37 cellular contexts compared by ENCODE assay signal in genomic region chr16:85844169-85844481, GRCh38. TPM values are rescaled to one million over a fixed set of nuclear protein-coding genes. Genes with fewer than 3 reads are reported as not detected.
DNase-seq lines count a peak whose midpoint lies in the region; ATAC-seq, FAIRE-seq and TF ChIP-seq lines count a peak whose summit lies in the region.
"Had no signal": no experiment of that assay in that cellular context is flagged by ENCODE, and none has a peak within 500 bp of the region (broad histone marks: within the 10 kb centered on the region; RNA-seq: fewer than 3 reads in every experiment).

No MANE protein-coding gene starts in this region.

- ATAC-seq in HepG2 (no peak), right lobe of liver (no peak), HG03045 (IDR thresholded peaks at IDR 0.05; ENCODE audit: unreplicated experiment) (no peak)
- no peak for ATAC-seq in stimulated activated memory B cell treated with anti-CD40 and anti-IgM and Interleukin-4, amounts not matched to agents 10 μg/mL and 1 μg/mL and 100 μg/mL, for 72 hours
- ATAC-seq: A549 had no signal

- H2AFZ ChIP-seq in HepG2 (ENCODE audit: low read length): no peak overlapping the region

- DNase-seq in HepG2 (ENCODE audit: low spot score): no peak
- no peak for DNase-seq in right lobe of liver
- DNase-seq in MCF 10A (ENCODE audit: unreplicated experiment): no peak
- no peak for DNase-seq in NOMO-1 treated with DMSO at 0.1 percent for 48 hours (lab: John Stamatoyannopoulos, UW; ENCODE audit: unreplicated experiment)
- DNase-seq: 8988T; ACHN; AML-193; BE2C; C1 segment of cervical spinal cord; Caco-2; Calu3; CD4-positive, alpha-beta memory T cell; CD4-positive, alpha-beta T cell; CD4-positive, CD25-positive, alpha-beta regulatory T cell; CD8-positive, alpha-beta memory T cell; CD8-positive, alpha-beta T cell; COR-L47; DMS 273 treated with DMSO at 0.1 percent for 48 hours; DMS153; DMS79; DMS79 treated with DMSO at 0.1 percent for 48 hours; DND-41; EL had no signal

- H3K36me3 ChIP-seq in HepG2 (replicated peaks in 1 of 2; ENCODE audit: control insufficient read depth in 1 of 2, insufficient read depth in 2 of 2, low read length in 2 of 2): no peaks in the 10 kb centered on the region
- no peaks in the 10 kb centered on the region for H3K36me3 ChIP-seq in right lobe of liver
- H3K36me3 ChIP-seq in BLaER1: no peaks in the 10 kb centered on the region
- peaks cover 0 to 17% (median 0%) of the 10 kb centered on the region in 11 experiments; a peak in 4 of 22 replicates for H3K36me3 ChIP-seq in BLaER1 treated with 17β-estradiol and CSF1 and Interleukin-3, amounts not matched to agents 10 nM and 100 nM
- H3K36me3 ChIP-seq: BE2C had no signal

- no peaks in the 10 kb centered on the region for H3K9me3 Mint-ChIP-seq in stimulated activated memory B cell treated with anti-CD40 and anti-IgM and Interleukin-4, amounts not matched to agents 10 μg/mL and 1 μg/mL and 100 μg/mL, for 72 hours
- H3K9me3 Mint-ChIP-seq in MCF 10A (ENCODE audit: unreplicated experiment): no peaks in the 10 kb centered on the region
- H3K9me3 Mint-ChIP-seq: CD4-positive, alpha-beta T cell; CD8-positive, alpha-beta T cell had no signal

- H3K4me1 Mint-ChIP-seq in stimulated activated memory B cell treated with anti-CD40 and anti-IgM and Interleukin-4, amounts not matched to agents 10 μg/mL and 1 μg/mL and 100 μg/mL, for 72 hours: peaks cover 50% of the 10 kb centered on the region
- H3K4me1 Mint-ChIP-seq in MCF 10A (ENCODE audit: insufficient read depth, unreplicated experiment): no peaks in the 10 kb centered on the region
- H3K4me1 Mint-ChIP-seq: CD4-positive, CD25-positive, alpha-beta regulatory T cell had no signal

- no peak overlapping the region for H3K9ac ChIP-seq in HepG2 (ENCODE audit: insufficient read depth, low read depth, low read length)
- H3K9ac ChIP-seq in BLaER1: no peak overlapping the region
- peak overlapping the region in 1 of 11 experiments; percentile 59; a peak in 1 of 22 replicates for H3K9ac ChIP-seq in BLaER1 treated with 17β-estradiol and CSF1 and Interleukin-3, amounts not matched to agents 10 nM and 100 nM

- H3K27ac ChIP-seq in HepG2 (ENCODE audit: extremely low read length, insufficient read depth, low read length): no peak overlapping the region
- H3K27ac ChIP-seq in right lobe of liver: no peak overlapping the region
- H3K27ac ChIP-seq in BLaER1: no peak overlapping the region
- peak overlapping the region in 10 of 11 experiments; percentile 27 to 99 (median 96); a peak in 17 of 22 replicates for H3K27ac ChIP-seq in BLaER1 treated with 17β-estradiol and CSF1 and Interleukin-3, amounts not matched to agents 10 nM and 100 nM
- H3K27ac ChIP-seq: 22Rv1, A549, C4-2B had no signal

- TF ChIP-seq CTCF in HepG2 (CRISPR knock-in tag; IDR thresholded peaks at IDR 0.05) (no peak), right lobe of liver (IDR thresholded peaks at IDR 0.05) (no peak), MCF 10A (IDR thresholded peaks at IDR 0.05; ENCODE audit: unreplicated experiment) (no peak)

- TF ChIP-seq RAD21 in HepG2 (CRISPR knock-in tag; IDR thresholded peaks at IDR 0.05): no peak

- in situ Hi-C loops in HepG2 (cut with HindIII; ENCODE audit: extremely low pct_ligation_motif_present, low pct_unique_long_range_greater_than_20kb): no loop called here

- no TSS peak for BruUV-seq in HepG2 (replicated peaks; lab: Mats Ljungman, UMichigan)
- no TSS peak for BruUV-seq in MCF 10A (replicated peaks; lab: Mats Ljungman, UMichigan)

- H3K4me1 ChIP-seq in HepG2 (ENCODE audit: insufficient read depth, low read length) (peaks cover 50% of the 10 kb centered on the region), right lobe of liver (peaks cover 0 to 8% (median 2%) of the 10 kb centered on the region in 4 donors), BLaER1 (peaks cover 82% of the 10 kb centered on the region)
- peaks cover 81 to 96% (median 94%) of the 10 kb centered on the region in 10 experiments for H3K4me1 ChIP-seq in BLaER1 treated with 17β-estradiol and CSF1 and Interleukin-3, amounts not matched to agents 10 nM and 100 nM
- H3K4me1 ChIP-seq: A549, BE2C had no signal

- H4K20me1 ChIP-seq in HepG2 (ENCODE audit: insufficient read depth, low read length) (no peaks in the 10 kb centered on the region), BLaER1 (no peaks in the 10 kb centered on the region)
- H4K20me1 ChIP-seq in BLaER1 treated with 17β-estradiol and CSF1 and Interleukin-3, amounts not matched to agents 10 nM and 100 nM: no peaks in the 10 kb centered on the region

- TF ChIP-seq POLR2A in HepG2 (IDR thresholded peaks at IDR 0.05; ENCODE audit: insufficient read depth in 1 of 2, low read depth in 2 of 2, low read length in 2 of 2) (no peak), right lobe of liver (IDR thresholded peaks at IDR 0.05) (no peak)

- peaks cover 28% of the 10 kb centered on the region for H3K27me3 Mint-ChIP-seq in stimulated activated memory B cell treated with anti-CD40 and anti-IgM and Interleukin-4, amounts not matched to agents 10 μg/mL and 1 μg/mL and 100 μg/mL, for 72 hours
- peaks cover 81% of the 10 kb centered on the region for H3K27me3 Mint-ChIP-seq in MCF 10A (ENCODE audit: insufficient read depth, unreplicated experiment)

- intact Hi-C loops in HepG2 (cut with micrococcal nuclease; ENCODE audit: unreplicated experiment) (no loop called here), right lobe of liver (cut with DNase I) (no loop called here), MCF 10A (cut with micrococcal nuclease) (no loop called here)

- no peaks in the 10 kb centered on the region for H3K79me2 ChIP-seq in HepG2 (ENCODE audit: insufficient read depth, low read length)

- H3K27ac Mint-ChIP-seq in stimulated activated memory B cell treated with anti-CD40 and anti-IgM and Interleukin-4, amounts not matched to agents 10 μg/mL and 1 μg/mL and 100 μg/mL, for 72 hours: peak overlapping the region; percentile 20
- H3K27ac Mint-ChIP-seq in MCF 10A (ENCODE audit: low read depth, unreplicated experiment): no peak overlapping the region
- H3K27ac Mint-ChIP-seq: CD4-positive, alpha-beta T cell; CD4-positive, CD25-positive, alpha-beta regulatory T cell; CD8-positive, alpha-beta T cell had no signal

- POLR2A ChIA-PET in HepG2 (lab: Yijun Ruan, JAX): no interaction called here
- POLR2A ChIA-PET in MCF 10A (lab: Yijun Ruan, JAX): no interaction called here

- no peak overlapping the region for H3K4me2 ChIP-seq in HepG2 (ENCODE audit: low read depth, low read length)
- H3K4me2 ChIP-seq in BLaER1: 0 out of 2 replicates have a peak overlapping the region, but pooled peaks have one; percentile 40
- peak overlapping the region in 9 of 11 experiments; percentile 57 to 93 (median 82); a peak in 14 of 22 replicates for H3K4me2 ChIP-seq in BLaER1 treated with 17β-estradiol and CSF1 and Interleukin-3, amounts not matched to agents 10 nM and 100 nM
- H3K4me2 ChIP-seq: A549 had no signal

- no peaks in the 10 kb centered on the region for H3K9me3 ChIP-seq in HepG2 (ENCODE audit: low read length)
- no peaks in the 10 kb centered on the region for H3K9me3 ChIP-seq in right lobe of liver
- H3K9me3 ChIP-seq in BLaER1: peaks cover 5% of the 10 kb centered on the region; the same call in 1 of the 2 replicates
- peaks cover 5 to 29% (median 13%) of the 10 kb centered on the region in 11 experiments; a peak in 16 of 22 replicates for H3K9me3 ChIP-seq in BLaER1 treated with 17β-estradiol and CSF1 and Interleukin-3, amounts not matched to agents 10 nM and 100 nM (replicated peaks in 1 of 11)
- H3K9me3 ChIP-seq: A549, BE2C, Caco-2 had no signal

- TF ChIP-seq EP300 in HepG2 (IDR thresholded peaks at IDR 0.05; ENCODE audit: low read depth in 2 of 2, low read length in 2 of 2): no peak
- no peak for TF ChIP-seq EP300 in HepG2 (CRISPR knock-in tag; IDR thresholded peaks at IDR 0.05; ENCODE audit: borderline replicate concordance)

- CTCF ChIA-PET in HepG2 (lab: Yijun Ruan, JAX; ENCODE audit: low intra/inter-chr PET ratio, low total read pairs): no interaction called here
- CTCF ChIA-PET in MCF 10A (lab: Yijun Ruan, JAX): no interaction called here

- H3K36me3 Mint-ChIP-seq in stimulated activated memory B cell treated with anti-CD40 and anti-IgM and Interleukin-4, amounts not matched to agents 10 μg/mL and 1 μg/mL and 100 μg/mL, for 72 hours: no peaks in the 10 kb centered on the region
- H3K36me3 Mint-ChIP-seq in MCF 10A (ENCODE audit: insufficient read depth, unreplicated experiment): no peaks in the 10 kb centered on the region
- H3K36me3 Mint-ChIP-seq: CD4-positive, alpha-beta memory T cell; CD4-positive, CD25-positive, alpha-beta regulatory T cell; CD8-positive, alpha-beta T cell had no signal

- H3K4me3 Mint-ChIP-seq in stimulated activated memory B cell treated with anti-CD40 and anti-IgM and Interleukin-4, amounts not matched to agents 10 μg/mL and 1 μg/mL and 100 μg/mL, for 72 hours: no peak overlapping the region
- H3K4me3 Mint-ChIP-seq in MCF 10A (ENCODE audit: unreplicated experiment): no peak overlapping the region
- H3K4me3 Mint-ChIP-seq: B cell; CD4-positive, alpha-beta memory T cell; CD4-positive, alpha-beta T cell; CD4-positive, CD25-positive, alpha-beta regulatory T cell; CD8-positive, alpha-beta memory T cell; CD8-positive, alpha-beta T cell had no signal

- no peak overlapping the region for H3K4me3 ChIP-seq in HepG2 (replicated peaks in 1 of 3; ENCODE audit: insufficient read depth in 1 of 3, low read depth in 2 of 3, low read length in 3 of 3)
- no peak overlapping the region for H3K4me3 ChIP-seq in right lobe of liver
- H3K4me3 ChIP-seq in BLaER1: no peak overlapping the region
- no peak overlapping the region for H3K4me3 ChIP-seq in BLaER1 treated with 17β-estradiol and CSF1 and Interleukin-3, amounts not matched to agents 10 nM and 100 nM
- H3K4me3 ChIP-seq: A549 had no signal

- peaks cover 0 to 15% of the 10 kb centered on the region in 2 experiments; a peak in 3 of 5 replicates for H3K27me3 ChIP-seq in HepG2 (ENCODE audit: control insufficient read depth in 1 of 2, insufficient read depth in 2 of 2, low read length in 2 of 2)
- H3K27me3 ChIP-seq in right lobe of liver: no peaks in the 10 kb centered on the region
- no peaks in the 10 kb centered on the region for H3K27me3 ChIP-seq in BLaER1
- no peaks in the 10 kb centered on the region for H3K27me3 ChIP-seq in BLaER1 treated with 17β-estradiol and CSF1 and Interleukin-3, amounts not matched to agents 10 nM and 100 nM

- FAIRE-seq in HepG2 (lab: Jason Lieb, UNC): no peak
- FAIRE-seq: A204.1, A549, D721Med had no signal

RNA-seq across cellular contexts. Expression of gene COX4I1, which starts 44.6 kb away (rescaled TPM):
- 631 and 658 TPM in 2 replicates for total RNA-seq in HepG2 (2016; rRNA removed; fragmentation: Illumina TruSeq; extraction: Trizol)
- total RNA-seq in HepG2 (2016; cell fraction: cytosol; rRNA removed; fragmentation: Illumina TruSeq; extraction: Trizol; ENCODE audit: low read depth): 381 and 407 TPM in 2 replicates
- total RNA-seq in HepG2 (2016; cell fraction: insoluble cytoplasmic fraction; rRNA removed; fragmentation: Illumina TruSeq; extraction: Trizol): 648 and 655 TPM in 2 replicates
- 496 and 528 TPM in 2 replicates for total RNA-seq in HepG2 (2016; cell fraction: membrane; rRNA removed; fragmentation: Illumina TruSeq; extraction: Trizol)
- total RNA-seq in HepG2 (2016; cell fraction: nucleus; rRNA removed; fragmentation: Illumina TruSeq; extraction: Trizol): 310 and 337 TPM in 2 replicates
- polyA plus RNA-seq in HepG2 (2011; rRNA removed): 838 and 902 TPM in 2 replicates
- polyA plus RNA-seq in HepG2 (2011; cell fraction: cytosol; rRNA removed): 1,053 and 1,212 TPM in 2 replicates
- 388 and 389 TPM in 2 replicates for polyA plus RNA-seq in HepG2 (2011; cell fraction: nucleus; rRNA removed)
- polyA plus RNA-seq in HepG2 (2012): 443 and 505 TPM in 2 replicates
- polyA plus RNA-seq in HepG2 (2016; cell fraction: cytosol; fragmentation: Illumina TruSeq; extraction: Trizol; ENCODE audit: low read depth): 414 and 464 TPM in 2 replicates
- 675 and 705 TPM in 2 replicates for polyA plus RNA-seq in HepG2 (2016; cell fraction: insoluble cytoplasmic fraction; fragmentation: Illumina TruSeq; extraction: Trizol; ENCODE audit: low read depth)
- polyA plus RNA-seq in HepG2 (2016; cell fraction: membrane; fragmentation: Illumina TruSeq; extraction: Trizol; ENCODE audit: low read depth): 456 and 498 TPM in 2 replicates
- polyA plus RNA-seq in HepG2 (2016; cell fraction: nucleus; fragmentation: Illumina TruSeq; extraction: Trizol; ENCODE audit: insufficient read depth, low read depth): 604 and 614 TPM in 2 replicates
- polyA minus RNA-seq in HepG2 (2011; rRNA and poly(A)+ RNA removed; ENCODE audit: low replicate concordance): 364 and 524 TPM in 2 replicates
- 143 and 144 TPM in 2 replicates for polyA minus RNA-seq in HepG2 (2011; cell fraction: cytosol; rRNA and poly(A)+ RNA removed)
- polyA minus RNA-seq in HepG2 (2011; cell fraction: nucleus; rRNA and poly(A)+ RNA removed): 99.5 and 129 TPM in 2 replicates
- 100 to 1,000 TPM; 247 to 417 (median 303) TPM for total RNA-seq in right lobe of liver
- total RNA-seq in MCF 10A (2022): 618 and 642 TPM in 2 replicates

RNA-seq across cellular contexts. Expression of gene EMC8, which starts 44.8 kb away (rescaled TPM):
- total RNA-seq in HepG2 (2016; rRNA removed; fragmentation: Illumina TruSeq; extraction: Trizol) (47.6 and 55.0 TPM in 2 replicates), right lobe of liver (10 to 100 TPM in 5 of 6 experiments, 1 to 10 TPM in 1; 9.2 to 22.4 (median 12.1) TPM), MCF 10A (2022) (68.5 and 71.1 TPM in 2 replicates)
- total RNA-seq in HepG2 (2016; cell fraction: cytosol; rRNA removed; fragmentation: Illumina TruSeq; extraction: Trizol; ENCODE audit: low read depth): 56.6 and 69.3 TPM in 2 replicates
- total RNA-seq in HepG2 (2016; cell fraction: insoluble cytoplasmic fraction; rRNA removed; fragmentation: Illumina TruSeq; extraction: Trizol): 42.9 and 52.9 TPM in 2 replicates
- 53.7 and 67.6 TPM in 2 replicates for total RNA-seq in HepG2 (2016; cell fraction: membrane; rRNA removed; fragmentation: Illumina TruSeq; extraction: Trizol)
- 34.0 and 36.1 TPM in 2 replicates for total RNA-seq in HepG2 (2016; cell fraction: nucleus; rRNA removed; fragmentation: Illumina TruSeq; extraction: Trizol)
- 71.6 and 76.0 TPM in 2 replicates for polyA plus RNA-seq in HepG2 (2011; rRNA removed)
- polyA plus RNA-seq in HepG2 (2011; cell fraction: cytosol; rRNA removed): 60.8 and 68.0 TPM in 2 replicates
- 45.9 and 50.4 TPM in 2 replicates for polyA plus RNA-seq in HepG2 (2011; cell fraction: nucleus; rRNA removed)
- 29.9 and 30.5 TPM in 2 replicates for polyA plus RNA-seq in HepG2 (2012)
- 65.3 and 83.6 TPM in 2 replicates for polyA plus RNA-seq in HepG2 (2016; cell fraction: cytosol; fragmentation: Illumina TruSeq; extraction: Trizol; ENCODE audit: low read depth)
- 58.1 and 66.0 TPM in 2 replicates for polyA plus RNA-seq in HepG2 (2016; cell fraction: insoluble cytoplasmic fraction; fragmentation: Illumina TruSeq; extraction: Trizol; ENCODE audit: low read depth)
- 59.1 and 73.6 TPM in 2 replicates for polyA plus RNA-seq in HepG2 (2016; cell fraction: membrane; fragmentation: Illumina TruSeq; extraction: Trizol; ENCODE audit: low read depth)
- polyA plus RNA-seq in HepG2 (2016; cell fraction: nucleus; fragmentation: Illumina TruSeq; extraction: Trizol; ENCODE audit: insufficient read depth, low read depth): 69.1 and 78.6 TPM in 2 replicates
- 61.8 and 82.3 TPM in 2 replicates for polyA minus RNA-seq in HepG2 (2011; rRNA and poly(A)+ RNA removed; ENCODE audit: low replicate concordance)
- polyA minus RNA-seq in HepG2 (2011; cell fraction: cytosol; rRNA and poly(A)+ RNA removed): 27.0 and 43.3 TPM in 2 replicates
- 44.0 and 45.6 TPM in 2 replicates for polyA minus RNA-seq in HepG2 (2011; cell fraction: nucleus; rRNA and poly(A)+ RNA removed)

RNA-seq across cellular contexts. Expression of gene IRF8, which starts 54.8 kb away (rescaled TPM):
- not detected in 2 replicates for total RNA-seq in HepG2 (2016; rRNA removed; fragmentation: Illumina TruSeq; extraction: Trizol)
- not detected in 2 replicates for total RNA-seq in HepG2 (2016; cell fraction: cytosol; rRNA removed; fragmentation: Illumina TruSeq; extraction: Trizol; ENCODE audit: low read depth)
- not detected in 2 replicates for total RNA-seq in HepG2 (2016; cell fraction: insoluble cytoplasmic fraction; rRNA removed; fragmentation: Illumina TruSeq; extraction: Trizol)
- not detected in 2 replicates for total RNA-seq in HepG2 (2016; cell fraction: membrane; rRNA removed; fragmentation: Illumina TruSeq; extraction: Trizol)
- total RNA-seq in HepG2 (2016; cell fraction: nucleus; rRNA removed; fragmentation: Illumina TruSeq; extraction: Trizol): not detected in 2 replicates
- not detected in 2 replicates for polyA plus RNA-seq in HepG2 (2011; rRNA removed)
- polyA plus RNA-seq in HepG2 (2011; cell fraction: cytosol; rRNA removed): 0.05 TPM in 1 of 2 replicates, not detected in the other
- polyA plus RNA-seq in HepG2 (2011; cell fraction: nucleus; rRNA removed): 0.28 TPM in 1 of 2 replicates, not detected in the other
- not detected in 2 replicates for polyA plus RNA-seq in HepG2 (2012)
- polyA plus RNA-seq in HepG2 (2016; cell fraction: cytosol; fragmentation: Illumina TruSeq; extraction: Trizol; ENCODE audit: low read depth): not detected in 2 replicates
- polyA plus RNA-seq in HepG2 (2016; cell fraction: insoluble cytoplasmic fraction; fragmentation: Illumina TruSeq; extraction: Trizol; ENCODE audit: low read depth): not detected in 2 replicates
- polyA plus RNA-seq in HepG2 (2016; cell fraction: membrane; fragmentation: Illumina TruSeq; extraction: Trizol; ENCODE audit: low read depth): not detected in 2 replicates
- polyA plus RNA-seq in HepG2 (2016; cell fraction: nucleus; fragmentation: Illumina TruSeq; extraction: Trizol; ENCODE audit: insufficient read depth, low read depth): not detected in 2 replicates
- polyA minus RNA-seq in HepG2 (2011; rRNA and poly(A)+ RNA removed; ENCODE audit: low replicate concordance): 0.61 TPM in 1 of 2 replicates, not detected in the other
- not detected in 2 replicates for polyA minus RNA-seq in HepG2 (2011; cell fraction: cytosol; rRNA and poly(A)+ RNA removed)
- not detected in 2 replicates for polyA minus RNA-seq in HepG2 (2011; cell fraction: nucleus; rRNA and poly(A)+ RNA removed)
- 10 to 100 TPM in 5 of 6 experiments, 1 to 10 TPM in 1; 4.8 to 19.6 (median 14.6) TPM for total RNA-seq in right lobe of liver
- not detected in 2 replicates for total RNA-seq in MCF 10A (2022)
- total RNA-seq: Daoy, G401 had no signal
- polyA plus RNA-seq: AG04450, BJ had no signal

Comparison
In these comparisons a context has a peak if more than half of its experiments do, and no peak if none do; other contexts are left out.
1. H3K27ac ChIP-seq: peak in BLaER1 treated with 17β-estradiol and CSF1 and Interleukin-3, amounts not matched to agents 10 nM and 100 nM (10 of 11); none in HepG2 (single experiment), right lobe of liver (0 of 3) and BLaER1 (single experiment).